Comparison of ENCODE assay signal across 1 cellular context in genomic region chr3:190032924-190033323, GRCh38.
TF ChIP-seq lines count a peak whose summit lies in the region.

No MANE protein-coding gene starts in this region.

TF ChIP-seq in WTC11, 78 proteins besides CTCF, POLR2A, EP300 and RAD21 (continued from another document):
- TF ChIP-seq AFF4 (CRISPR knock-in tag; IDR thresholded peaks at IDR 0.05; ENCODE audit: borderline replicate concordance), result no peak
